1 cellular context compared by ENCODE assay signal in genomic region chr1:117051224-117052064, GRCh38.
TF ChIP-seq lines count a peak whose summit lies in the region.

No MANE protein-coding gene starts in this region.

TF ChIP-seq in HepG2, 621 proteins besides CTCF, POLR2A, EP300 and RAD21 (continued from another document):
- TF ChIP-seq ZBTB40 (IDR thresholded peaks at IDR 0.05) (no peak), ZBTB40 (CRISPR knock-in tag; IDR thresholded peaks at IDR 0.05) (no peak), ZFP90 (CRISPR knock-in tag; IDR thresholded peaks at IDR 0.05; ENCODE audit: borderline replicate concordance) (no peak), ZNF275 (CRISPR knock-in tag; IDR thresholded peaks at IDR 0.05; ENCODE audit: borderline replicate concordance) (no peak)
